Comparison of ENCODE assay signal across 15 cellular contexts in genomic region chr2:85276571-85277121, GRCh38. TPM values are rescaled to one million over a fixed set of nuclear protein-coding genes. Genes with fewer than 3 reads are reported as not detected.
DNase-seq lines count a peak whose midpoint lies in the region; ATAC-seq and TF ChIP-seq lines count a peak whose summit lies in the region.
"Had no signal": no experiment of that assay in that cellular context is flagged by ENCODE, and none has a peak within 500 bp of the region (broad histone marks: within the 10 kb centered on the region; RNA-seq: fewer than 3 reads in every experiment).

No MANE protein-coding gene starts in this region.

- 23 to 30% methylated on average over 14 of the region's 14 CpGs for WGBS in aorta, 2 donors

- no peak overlapping the region for H3K4me3 Mint-ChIP-seq in chondrocyte (ENCODE audit: unreplicated experiment)

- peak overlapping the region; percentile 96 for H3K27ac Mint-ChIP-seq in chondrocyte (ENCODE audit: unreplicated experiment)

- H3K4me1 ChIP-seq in iPS-15b (ENCODE audit: control insufficient read depth, insufficient read depth, low read length) = peaks cover 7% of the 10 kb centered on the region
- peaks cover 25% of the 10 kb centered on the region for H3K4me1 ChIP-seq in rectal smooth muscle tissue (ENCODE audit: control insufficient read depth, insufficient read depth, low read length)
- peaks cover 0 to 2% of the 10 kb centered on the region in 2 donors for H3K4me1 ChIP-seq in aorta (ENCODE audit: control insufficient read depth in 1 of 2, insufficient read depth in 2 of 2, low read length in 2 of 2)

- no peaks in the 10 kb centered on the region for H3K36me3 ChIP-seq in iPS-15b (ENCODE audit: control insufficient read depth, insufficient read depth, low read length)
- no peaks in the 10 kb centered on the region for H3K36me3 ChIP-seq in rectal smooth muscle tissue (ENCODE audit: control insufficient read depth, insufficient read depth, low read length)
- H3K36me3 ChIP-seq in aorta (ENCODE audit: control insufficient read depth in 1 of 2, insufficient read depth in 2 of 2, low read length in 1 of 2) = no peaks in the 10 kb centered on the region

- H3K9me3 ChIP-seq in iPS-15b (ENCODE audit: control insufficient read depth, insufficient read depth, low read length) (no peaks in the 10 kb centered on the region), aorta (ENCODE audit: control insufficient read depth, low read length) (no peaks in the 10 kb centered on the region)

- H3K9me3 Mint-ChIP-seq in chondrocyte (ENCODE audit: low read depth) = no peaks in the 10 kb centered on the region

- peaks cover 52% of the 10 kb centered on the region for H3K4me1 Mint-ChIP-seq in chondrocyte (ENCODE audit: low read depth)

- H3K4me3 ChIP-seq in iPS-15b (ENCODE audit: low read depth, low read length) = no peak overlapping the region
- H3K4me3 ChIP-seq in rectal smooth muscle tissue (ENCODE audit: low read length) = no peak overlapping the region
- H3K4me3 ChIP-seq in aorta (ENCODE audit: low read length in 2 of 2) = no peak overlapping the region

- no peaks in the 10 kb centered on the region for H3K36me3 Mint-ChIP-seq in chondrocyte (ENCODE audit: low read depth)

- H3K27me3 ChIP-seq in iPS-15b (ENCODE audit: control insufficient read depth, insufficient read depth, low read length) (no peaks in the 10 kb centered on the region), rectal smooth muscle tissue (ENCODE audit: control insufficient read depth, insufficient read depth, low read length) (no peaks in the 10 kb centered on the region), aorta (ENCODE audit: control insufficient read depth in 1 of 2, insufficient read depth in 2 of 2, low read length in 1 of 2) (no peaks in the 10 kb centered on the region)

- TF ChIP-seq CTCF in chondrocyte (IDR thresholded peaks at IDR 0.05) (no peak), GM10266 (IDR thresholded peaks at IDR 0.05; ENCODE audit: control insufficient read depth, insufficient read depth, low read depth, missing control alignments) (no peak)

- H3K27ac ChIP-seq in rectal smooth muscle tissue (ENCODE audit: low read depth, low read length) (peak overlapping the region; percentile 50), aorta (ENCODE audit: low read depth in 1 of 2, low read length in 2 of 2) (peak overlapping the region; percentile 17 to 86)

- ATAC-seq in aorta (ENCODE audit: low FRiP score) (peak; percentile 17), HG02759 (IDR thresholded peaks at IDR 0.05; ENCODE audit: unreplicated experiment) (no peak)
- ATAC-seq: activated CD4-positive, CD25-positive, alpha-beta regulatory T cell treated with anti-CD3 and anti-CD28 coated beads, Interleukin-2, amount 50 U/mL, for 24 hours; left colon had no signal

- no peaks in the 10 kb centered on the region for H3K27me3 Mint-ChIP-seq in chondrocyte (ENCODE audit: low read depth)

- H3K9ac ChIP-seq in iPS-15b (ENCODE audit: low read depth, low read length) (peak overlapping the region; percentile 47), rectal smooth muscle tissue (ENCODE audit: low read length) (no peak overlapping the region)

- DNase-seq in chondrocyte (ENCODE audit: low spot score) = no peak
- DNase-seq in aorta = no peak
- DNase-seq in T-helper 2 cell = no peak
- DNase-seq in GM10266 (ENCODE audit: extremely low spot score) = no peak
- DNase-seq: activated T-cell treated with anti-CD3 and anti-CD28 coated beads, Interleukin-2, amount 50 U/mL, for 48 hours; anterior cingulate cortex; occipital lobe; stimulated activated CD4-positive, alpha-beta T cell treated with anti-CD3 and anti-CD28 coated beads, Interleukin-2, amount 100 ng/mL, for 48 hours; stimulated activated naive CD4-positive, alpha-beta T cell; SW 1271 had no signal

- intact Hi-C loops in aorta (cut with DNase I) = no loop called here

RNA-seq across cellular contexts. Expression of gene TGOLN2, which starts 51.1 kb away (rescaled TPM):
- total RNA-seq in chondrocyte (79.7 to 101 TPM (median 84.8 TPM) in 3 replicates), aorta (100 to 1,000 TPM; 116 to 123 TPM)
- 10 to 100 TPM; 37.1 to 58.5 TPM for polyA plus RNA-seq in aorta
